ENCODE assay signal across 1 cellular context in genomic region chr14:51780006-51780692, GRCh38.
TF ChIP-seq lines count a peak whose summit lies in the region.

No MANE protein-coding gene starts in this region.

TF ChIP-seq in GM12878, 131 proteins besides CTCF, POLR2A, EP300 and RAD21 (continued from another document):
- no peak for TF ChIP-seq CUX1 (IDR thresholded peaks at IDR 0.05; ENCODE audit: insufficient replicate concordance, low read depth, low read length)
- no peak for TF ChIP-seq POLR2AphosphoS2 (IDR thresholded peaks at IDR 0.05; ENCODE audit: low read depth, low read length)
- no peak for TF ChIP-seq ZBTB4 (CRISPR knock-in tag; IDR thresholded peaks at IDR 0.05)
- TF ChIP-seq SRF (IDR thresholded peaks at IDR 0.05; ENCODE audit: low read depth in 2 of 2, low read length in 2 of 2): no peak
- no peak for TF ChIP-seq CREM (IDR thresholded peaks at IDR 0.05; ENCODE audit: low read depth)
- no peak for TF ChIP-seq EZH2 (IDR thresholded peaks at IDR 0.05; ENCODE audit: borderline replicate concordance, control insufficient read depth, low read depth, low read length)
- TF ChIP-seq BACH1 (IDR thresholded peaks at IDR 0.05; ENCODE audit: borderline replicate concordance): no peak
- TF ChIP-seq ELK1 (IDR thresholded peaks at IDR 0.05; ENCODE audit: low read depth, low read length): no peak
- no peak for TF ChIP-seq E2F8 (IDR thresholded peaks at IDR 0.05; ENCODE audit: low read depth, partially characterized antibody)
- peak in 1 of 2 experiments; percentile 35; a peak in 1 of 3 replicates for TF ChIP-seq EGR1 (IDR thresholded peaks at IDR 0.05; ENCODE audit: borderline replicate concordance in 1 of 2, low read depth in 2 of 2, low read length in 2 of 2)
- TF ChIP-seq RFX5 (IDR thresholded peaks at IDR 0.05; ENCODE audit: low read depth, low read length): no peak
- no peak for TF ChIP-seq POLR2AphosphoS5 (IDR thresholded peaks at IDR 0.05; ENCODE audit: low read length)
- TF ChIP-seq FOS (IDR thresholded peaks at IDR 0.05; ENCODE audit: borderline replicate concordance, extremely low read depth, insufficient read length): no peak
- TF ChIP-seq PAX8 (IDR thresholded peaks at IDR 0.05): no peak
- TF ChIP-seq NFYA (IDR thresholded peaks at IDR 0.05; ENCODE audit: borderline replicate concordance, low read depth, low read length): no peak
- no peak for TF ChIP-seq ZNF24 (IDR thresholded peaks at IDR 0.05)
- no peak for TF ChIP-seq E4F1 (IDR thresholded peaks at IDR 0.05; ENCODE audit: borderline replicate concordance, partially characterized antibody)
- TF ChIP-seq BHLHE40 (IDR thresholded peaks at IDR 0.05; ENCODE audit: borderline replicate concordance in 1 of 2, low read depth in 2 of 2, low read length in 1 of 2): peak; percentile 81 to 82
- TF ChIP-seq YY1 (IDR thresholded peaks at IDR 0.05; ENCODE audit: low read depth, low read length): 0 out of 2 replicates have a peak, but pooled peaks have one; percentile 51
- TF ChIP-seq WRNIP1 (IDR thresholded peaks at IDR 0.05; ENCODE audit: borderline replicate concordance, low read depth, low read length): no peak
- no peak for TF ChIP-seq STAT3 (IDR thresholded peaks at IDR 0.05; ENCODE audit: low read depth, low read length)
- no peak for TF ChIP-seq PKNOX1 (IDR thresholded peaks at IDR 0.05)
- TF ChIP-seq RELA (IDR thresholded peaks at IDR 0.05; ENCODE audit: borderline replicate concordance, partially characterized antibody): no peak
- no peak for TF ChIP-seq ZZZ3 (IDR thresholded peaks at IDR 0.05; ENCODE audit: control insufficient read depth, insufficient read length, low read depth)
- TF ChIP-seq EED (IDR thresholded peaks at IDR 0.05; ENCODE audit: low read depth): no peak
- TF ChIP-seq ETV6 (conservative IDR thresholded peaks at IDR 0.05 in 1 of 2, IDR thresholded peaks at IDR 0.05 in 1 of 2; ENCODE audit: borderline replicate concordance in 1 of 2, low read depth in 1 of 2): no peak
- TF ChIP-seq IRF3 (IDR thresholded peaks at IDR 0.05): no peak
- no peak for TF ChIP-seq LARP7 (IDR thresholded peaks at IDR 0.05)
- TF ChIP-seq RUNX3 (IDR thresholded peaks at IDR 0.05; ENCODE audit: low read length): 0 out of 2 replicates have a peak, but pooled peaks have one; percentile 29
- 0 out of 2 replicates have a peak, but pooled peaks have one; percentile 33 for TF ChIP-seq IKZF1 (conservative IDR thresholded peaks at IDR 0.05)
- TF ChIP-seq NRF1 (conservative IDR thresholded peaks at IDR 0.05; ENCODE audit: low read depth, low read length): no peak
- no peak for TF ChIP-seq NR2F1 (conservative IDR thresholded peaks at IDR 0.05)
- TF ChIP-seq TAF1 (IDR thresholded peaks at IDR 0.05; ENCODE audit: borderline replicate concordance, low read depth, low read length): no peak
